In the genomic region with DNA sequence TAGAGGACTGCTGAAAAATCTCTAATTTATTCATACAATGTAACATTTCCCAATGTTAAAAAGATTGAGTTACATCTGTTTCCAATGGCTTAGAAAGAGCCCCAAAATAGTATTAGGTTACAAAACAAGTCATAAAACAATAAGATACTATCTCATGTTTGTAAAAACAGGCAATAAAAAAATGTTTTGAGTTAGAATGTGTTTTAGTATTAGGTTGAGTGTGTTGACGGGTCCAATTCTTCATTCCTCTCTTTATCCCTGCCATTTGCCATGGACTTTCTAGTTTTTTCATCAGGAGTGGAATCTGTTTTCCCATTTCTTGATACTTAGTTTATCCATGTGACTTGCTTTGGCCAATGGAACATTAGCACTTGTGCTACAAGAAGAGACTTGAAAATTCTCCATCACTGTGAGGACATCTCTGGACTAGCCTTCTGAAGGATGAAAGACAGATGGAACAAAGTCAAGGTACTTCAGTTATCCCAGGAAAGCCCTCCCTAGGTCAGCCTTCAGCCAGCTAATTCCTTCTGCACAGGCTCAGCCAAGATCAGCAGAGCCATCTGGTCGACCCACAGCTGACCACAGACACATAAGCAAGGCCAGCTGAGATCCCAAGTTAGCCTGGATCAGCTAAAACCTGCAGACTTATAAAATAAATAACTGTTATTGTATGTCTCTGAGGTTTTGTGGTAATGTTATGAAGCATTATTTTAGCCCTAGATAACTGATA, we compare ENCODE assay signal across 18 cellular contexts.
DNase-seq lines count a peak whose midpoint lies in the region; ATAC-seq, FAIRE-seq and TF ChIP-seq lines count a peak whose summit lies in the region.
"Had no signal": no experiment of that assay in that cellular context is flagged by ENCODE, and none has a peak within 500 bp of the region (broad histone marks: within the 10 kb centered on the region; RNA-seq: fewer than 3 reads in every experiment).

No MANE protein-coding gene starts in this region.

- TF ChIP-seq POLR2A in IMR-90 (IDR thresholded peaks at IDR 0.05; ENCODE audit: low read depth, low read length) = no peak
- TF ChIP-seq POLR2A in K562 (conservative IDR thresholded peaks at IDR 0.05) = no peak

- H3K9ac ChIP-seq in IMR-90 (ENCODE audit: low read depth, low read length) = no peak overlapping the region
- H3K9ac ChIP-seq in K562 (ENCODE audit: insufficient read depth in 1 of 2, low read depth in 2 of 2, low read length in 2 of 2) = no peak overlapping the region

- TF ChIP-seq CTCF in IMR-90 (conservative IDR thresholded peaks at IDR 0.05; ENCODE audit: low read depth, low read length) = no peak
- TF ChIP-seq CTCF in K562 (IDR thresholded peaks at IDR 0.05 in 2 of 3, conservative IDR thresholded peaks at IDR 0.05 in 1 of 3; ENCODE audit: insufficient read depth in 2 of 3, low read depth in 1 of 3, low read length in 3 of 3) = no peak
- TF ChIP-seq CTCF in CD14-positive monocyte (IDR thresholded peaks at IDR 0.05) = no peak

- H2AFZ ChIP-seq in IMR-90 (replicated peaks; ENCODE audit: low read length, poor library complexity) (no peak overlapping the region), K562 (ENCODE audit: low read depth, low read length) (no peak overlapping the region)

- no peaks in the 10 kb centered on the region for H3K27me3 Mint-ChIP-seq in CD14-positive monocyte (ENCODE audit: low read depth in 3 of 3)

- H3K4me2 ChIP-seq in IMR-90 (ENCODE audit: low read depth, low read length) = no peak overlapping the region
- no peak overlapping the region for H3K4me2 ChIP-seq in K562 (ENCODE audit: insufficient read depth, low read length)

- intact Hi-C loops in IMR-90 (cut with micrococcal nuclease) (no loop called here), K562 (cut with micrococcal nuclease) (loop anchor here (10.0 kb wide), 1 partner anchor 184 kb away; no protein-coding TSS in a partner anchor), CD14-positive monocyte (cut with micrococcal nuclease) (no loop called here)

- no peak overlapping the region for H3K4me3 ChIP-seq in IMR-90 (ENCODE audit: insufficient read depth, low read depth, low read length)
- no peak overlapping the region for H3K4me3 ChIP-seq in K562
- H3K4me3 ChIP-seq: left ventricle myocardium inferior, mucosa of descending colon had no signal

- H2AK5ac ChIP-seq in IMR-90 (ENCODE audit: low read depth, low read length) = no peak overlapping the region

- H3K9me1 ChIP-seq in IMR-90 (ENCODE audit: insufficient read depth, low read length) (peaks cover 5% of the 10 kb centered on the region; the same call in 1 of the 2 replicates), K562 (ENCODE audit: control insufficient read depth, insufficient read depth, low read length) (no peaks in the 10 kb centered on the region)

- dilution Hi-C loops in IMR-90 (cut with HindIII; ENCODE audit: low sequenced_read_pairs, unreplicated experiment) = no loop called here

- no peak overlapping the region for H3K23ac ChIP-seq in IMR-90 (ENCODE audit: low read depth, low read length)

- H2BK20ac ChIP-seq in IMR-90 (ENCODE audit: low read depth, low read length) = no peak overlapping the region

- H4K8ac ChIP-seq in IMR-90 (ENCODE audit: low read depth in 2 of 2, low read length in 2 of 2) = no peak overlapping the region

- in situ Hi-C loops in IMR-90 (cut with MboI; ENCODE audit: low sequenced_read_pairs) = no loop called here
- in situ Hi-C loops in K562 (cut with MboI) = no loop called here

- no peak overlapping the region for H2BK120ac ChIP-seq in IMR-90 (ENCODE audit: low read depth, low read length)

- POLR2A ChIA-PET in IMR-90 (lab: Charles Lee; ENCODE audit: unreplicated experiment) = no interaction called here
- POLR2A ChIA-PET in K562 (lab: Yijun Ruan, JAX) = interaction anchor here (0.7 kb wide), 2 partner anchors 21 to 45 kb away, joined by 3 to 4 read pairs; no protein-coding TSS in a partner anchor

- H3K79me2 ChIP-seq in K562 (ENCODE audit: control insufficient read depth, insufficient read depth, low read length) = peaks cover 21% of the 10 kb centered on the region; the same call in 2 of the 3 replicates

- H2BK5ac ChIP-seq in IMR-90 (ENCODE audit: low read depth, low read length, poor library complexity, severe bottlenecking) = no peak overlapping the region

- H3K14ac ChIP-seq in IMR-90 (replicated peaks; ENCODE audit: low read depth, low read length) = no peak overlapping the region

- H3K27ac ChIP-seq in IMR-90 (ENCODE audit: insufficient read depth, low read length) (no peak overlapping the region), K562 (ENCODE audit: extremely low read depth, low read depth, low read length) (no peak overlapping the region)
- H3K27ac ChIP-seq: left ventricle myocardium inferior had no signal

- no peak for TF ChIP-seq EP300 in K562 (IDR thresholded peaks at IDR 0.05; ENCODE audit: low read length)

- H3K36me3 Mint-ChIP-seq in CD14-positive monocyte = no peaks in the 10 kb centered on the region
- H3K36me3 Mint-ChIP-seq: activated naive CD4-positive, alpha-beta T cell treated with anti-CD3 and anti-CD28 coated beads, Interleukin-2, amount 50 U/mL, for 72 hours had no signal

- H3K4ac ChIP-seq in IMR-90 (ENCODE audit: low read depth, low read length) = no peak overlapping the region

- H3K27me3 ChIP-seq in IMR-90 (ENCODE audit: control insufficient read depth, insufficient read depth, low read length) = no peaks in the 10 kb centered on the region
- H3K27me3 ChIP-seq in K562 (ENCODE audit: control insufficient read depth in 2 of 2, insufficient read depth in 2 of 2, low read length in 2 of 2) = no peaks in the 10 kb centered on the region

- no peak overlapping the region for H3K56ac ChIP-seq in IMR-90 (ENCODE audit: extremely low read depth, insufficient read depth, low read length)

- H4K20me1 ChIP-seq in IMR-90 (ENCODE audit: insufficient read depth, low read length) = peaks cover 5% of the 10 kb centered on the region; the same call in 1 of the 2 replicates
- H4K20me1 ChIP-seq in K562 (replicated peaks; ENCODE audit: control insufficient read depth, insufficient read depth, low read length) = no peaks in the 10 kb centered on the region

- H3K18ac ChIP-seq in IMR-90 (ENCODE audit: low read depth, low read length) = no peak overlapping the region

- peaks cover 0 to 4% (median 2%) of the 10 kb centered on the region in 7 donors for H3K9me3 Mint-ChIP-seq in CD14-positive monocyte
- H3K9me3 Mint-ChIP-seq: activated naive CD4-positive, alpha-beta T cell treated with anti-CD3 and anti-CD28 coated beads, Interleukin-2, amount 50 U/mL, for 72 hours; T-helper 2 cell treated with Interferon-gamma antibody and Interleukin-4, amounts not matched to agents 5 μg/mL and 100 μg/mL, for 36 hours had no signal

- H3K79me1 ChIP-seq in IMR-90 (ENCODE audit: low read depth in 1 of 2, low read length in 2 of 2) = peaks cover 16 to 30% of the 10 kb centered on the region in 2 experiments; a peak in 3 of 4 replicates

- no peak overlapping the region for H3K27ac Mint-ChIP-seq in CD14-positive monocyte
- H3K27ac Mint-ChIP-seq: activated naive CD4-positive, alpha-beta T cell treated with anti-CD3 and anti-CD28 coated beads, Interleukin-2, amount 50 U/mL, for 72 hours; T-helper 2 cell treated with Interferon-gamma antibody and Interleukin-4, amounts not matched to agents 5 μg/mL and 100 μg/mL, for 36 hours had no signal

- peaks cover 4% of the 10 kb centered on the region; the same call in 1 of the 2 replicates for H3K4me1 ChIP-seq in IMR-90 (ENCODE audit: control insufficient read depth, insufficient read depth, low read length)
- peaks cover 5 to 18% of the 10 kb centered on the region in 2 experiments; a peak in 4 of 5 replicates for H3K4me1 ChIP-seq in K562 (replicated peaks in 1 of 2; ENCODE audit: control insufficient read depth in 2 of 2, insufficient read depth in 2 of 2, low read length in 2 of 2)
- H3K4me1 ChIP-seq: Caco-2, left ventricle myocardium inferior had no signal

- TF ChIP-seq RAD21 in IMR-90 (IDR thresholded peaks at IDR 0.05; ENCODE audit: low read length) (no peak), K562 (CRISPR knock-in tag; conservative IDR thresholded peaks at IDR 0.05 in 1 of 2, IDR thresholded peaks at IDR 0.05 in 1 of 2) (no peak)

- FAIRE-seq in K562 (lab: Jason Lieb, UNC) = no peak

- no peak overlapping the region for H3K4me3 Mint-ChIP-seq in CD14-positive monocyte
- H3K4me3 Mint-ChIP-seq: T-helper 2 cell treated with Interferon-gamma antibody and Interleukin-4, amounts not matched to agents 5 μg/mL and 100 μg/mL, for 36 hours had no signal

- no peak overlapping the region for H2AK9ac ChIP-seq in IMR-90 (replicated peaks; ENCODE audit: low read depth, low read length, poor library complexity)

- CTCF ChIA-PET in IMR-90 (lab: Yijun Ruan, JAX) = interaction anchor here (0.7 kb wide), 1 partner anchor 523 kb away, joined by 3 read pairs; no protein-coding TSS in a partner anchor
- CTCF ChIA-PET in K562 (lab: Yijun Ruan, JAX; ENCODE audit: low intra/inter-chr PET ratio) = no interaction called here

- H3K9me3 ChIP-seq in IMR-90 (ENCODE audit: control insufficient read depth, insufficient read depth, low read length) (peaks cover 5% of the 10 kb centered on the region), K562 (replicated peaks; ENCODE audit: control insufficient read depth, insufficient read depth, low read depth, low read length) (peaks cover 7% of the 10 kb centered on the region)
- H3K9me3 ChIP-seq: Caco-2, left ventricle myocardium inferior, mucosa of descending colon had no signal

- no peak overlapping the region for H4K5ac ChIP-seq in IMR-90 (ENCODE audit: low read depth, low read length)

- H3K4me1 Mint-ChIP-seq in CD14-positive monocyte = no peaks in the 10 kb centered on the region

- no TSS peak for BruUV-seq in IMR-90 (replicated peaks; lab: Mats Ljungman, UMichigan)
- no TSS peak for BruUV-seq in K562 (replicated peaks; lab: Mats Ljungman, UMichigan)

- H2BK15ac ChIP-seq in IMR-90 (ENCODE audit: low read depth, low read length) = no peak overlapping the region

- peaks cover 3% of the 10 kb centered on the region; the same call in 1 of the 2 replicates for H3K36me3 ChIP-seq in IMR-90 (ENCODE audit: control insufficient read depth, insufficient read depth, low read length)
- peaks cover 8% of the 10 kb centered on the region; the same call in 1 of the 3 replicates for H3K36me3 ChIP-seq in K562 (ENCODE audit: control insufficient read depth, insufficient read depth, low read length)
- H3K36me3 ChIP-seq: left ventricle myocardium inferior had no signal

- ATAC-seq in IMR-90 (ENCODE audit: low read depth) (peak; percentile 62), K562 (no peak), HG03097 (IDR thresholded peaks at IDR 0.05; ENCODE audit: low FRiP score, unreplicated experiment) (no peak)
- ATAC-seq: activated naive CD4-positive, alpha-beta T cell treated with anti-CD3 and anti-CD28 coated beads, Interleukin-2, amount 50 U/mL, for 72 hours; mucosa of descending colon had no signal

- no peak overlapping the region for H4K91ac ChIP-seq in IMR-90 (ENCODE audit: insufficient read depth, low read depth, low read length)

- WGBS in IMR-90 (ENCODE audit: extremely low coverage in 2 of 2, insufficient read length in 1 of 2), 2 experiments = no CpG with 5 or more reads among the region's 2 CpGs
- WGBS in K562 (ENCODE audit: insufficient coverage, low coverage, missing lambda C conversion rate) = 90% methylated on average over 2 of the region's 2 CpGs

- DNase-seq in AG20443 (ENCODE audit: low spot score) = peak; percentile 51
- DNase-seq in IMR-90 = peak; percentile 89
- DNase-seq in K562 (ENCODE audit: extremely low read depth in 1 of 4, low spot score in 3 of 4) = peak in 2 of 4 experiments; percentile 42 to 45
- peak; percentile 93 for DNase-seq in myocyte (ENCODE audit: low read depth)
- DNase-seq in CD14-positive monocyte (ENCODE audit: low spot score) = no peak
- DNase-seq in NCI-H345 (lab: John Stamatoyannopoulos, UW) = no peak
- no peak for DNase-seq in cerebellar nuclear complex (lab: John Stamatoyannopoulos, UW)
- DNase-seq: activated CD8-positive, alpha-beta memory T cell treated with anti-CD3 and anti-CD28 coated beads for 24 hours; activated T-cell treated with anti-CD3 and anti-CD28 coated beads, Interleukin-2, amount 50 U/mL, for 48 hours; Caco-2; glutamatergic neuron; left ventricle myocardium inferior; MM.1S; mucosa of descending colon; NCI-H774 had no signal

Comparison
In these comparisons a context has a peak if more than half of its experiments do, and no peak if none do; other contexts are left out.
1. DNase-seq: peak in AG20443 (single experiment), IMR-90 (single experiment) and myocyte (single experiment); none in CD14-positive monocyte (single experiment), NCI-H345 (single experiment) and cerebellar nuclear complex (0 of 2).